Comparison of ENCODE assay signal across 8 cellular contexts in genomic region chr1:121117298-121117611, GRCh38.
DNase-seq lines count a peak whose midpoint lies in the region; ATAC-seq and TF ChIP-seq lines count a peak whose summit lies in the region.
"Not testable (repeated sequence)": the region's sequence is repeated elsewhere in the genome, so short reads cannot be mapped to it uniquely, and the experiment has no call there.

No MANE protein-coding gene starts in this region.

- not testable (repeated sequence) for H3K4me3 Mint-ChIP-seq in naive thymus-derived CD8-positive, alpha-beta T cell

- 39 to 71% (median 57%) methylated on average over 5 to 10 of the region's 10 CpGs for WGBS in spleen, 5 donors
- WGBS in aorta, 2 donors: 4 to 5% methylated on average over 5 to 6 of the region's 10 CpGs

- CTCF ChIA-PET in HCT116 (lab: Charles Lee): not testable (repeated sequence)

- not testable (repeated sequence) for H3K4me1 ChIP-seq in HCT116 (ENCODE audit: control insufficient read depth in 1 of 2, insufficient read depth in 2 of 2, low read length in 2 of 2); spleen; aorta (ENCODE audit: control insufficient read depth in 1 of 2, insufficient read depth in 2 of 2, low read length in 2 of 2)

- not testable (repeated sequence) for TF ChIP-seq POLR2A in HCT116 (IDR thresholded peaks at IDR 0.05; ENCODE audit: borderline replicate concordance, extremely low read depth, insufficient read depth, insufficient read length); spleen (IDR thresholded peaks at IDR 0.05)

- H3K4me2 ChIP-seq in HCT116 (ENCODE audit: low read length): not testable (repeated sequence)

- RAD21 ChIA-PET in HCT116 (lab: Charles Lee; ENCODE audit: low non-redundant PET in 1 of 2, low total read pairs in 2 of 2, uncharacterized antibody in 2 of 2, unreplicated experiment in 2 of 2): not testable (repeated sequence)

- not testable (repeated sequence) for H3K4me3 ChIP-seq in HCT116 (replicated peaks in 1 of 2; ENCODE audit: low read depth in 1 of 2, low read length in 2 of 2); aorta (ENCODE audit: low read length in 2 of 2)
- peak overlapping the region; percentile 35 for H3K4me3 ChIP-seq in brain microvascular endothelial cell (ENCODE audit: low read depth, low read length)
- H3K4me3 ChIP-seq in spleen: peak overlapping the region in 5 of 8 donors; percentile 19 to 57 (median 24)

- TF ChIP-seq CTCF in HCT116 (IDR thresholded peaks at IDR 0.05 in 2 of 3, conservative IDR thresholded peaks at IDR 0.05 in 1 of 3; ENCODE audit: borderline replicate concordance in 1 of 3, insufficient read depth in 1 of 3, low read depth in 2 of 3, low read length in 2 of 3); brain microvascular endothelial cell (IDR thresholded peaks at IDR 0.05; ENCODE audit: low read depth, low read length, missing control alignments); spleen (IDR thresholded peaks at IDR 0.05 in 8 of 11, conservative IDR thresholded peaks at IDR 0.05 in 3 of 11): not testable (repeated sequence)

- H3K9me3 ChIP-seq in HCT116 (ENCODE audit: control insufficient read depth in 1 of 2, insufficient read depth in 1 of 2, low read depth in 1 of 2, low read length in 2 of 2); spleen; aorta (ENCODE audit: control insufficient read depth, low read length): not testable (repeated sequence)

- not testable (repeated sequence) for H3K9ac ChIP-seq in HCT116 (ENCODE audit: low read length)

- not testable (repeated sequence) for H3K27ac ChIP-seq in HCT116 (ENCODE audit: low read depth, low read length); brain microvascular endothelial cell; aorta (ENCODE audit: low read depth in 1 of 2, low read length in 2 of 2)
- H3K27ac ChIP-seq in spleen: peak overlapping the region in 3 of 8 donors; percentile 35 to 52 (median 40)

- POLR2A ChIA-PET in HCT116 (lab: Charles Lee); naive thymus-derived CD8-positive, alpha-beta T cell (lab: Charles Lee): not testable (repeated sequence)

- not testable (repeated sequence) for H4K20me1 ChIP-seq in HCT116 (ENCODE audit: insufficient read depth)

- BruUV-seq in HCT116 (replicated peaks; lab: Mats Ljungman, UMichigan): not testable (repeated sequence)

- H3K9me2 ChIP-seq in HCT116 (ENCODE audit: insufficient read depth): not testable (repeated sequence)

- not testable (repeated sequence) for H3K79me2 ChIP-seq in HCT116 (ENCODE audit: insufficient read depth, low read length)

- in situ Hi-C loops in brain microvascular endothelial cell (cut with HindIII; ENCODE audit: low pct_ligation_motif_present, low sequenced_read_pairs): not testable (repeated sequence)

- not testable (repeated sequence) for DNase-seq in HCT116 (ENCODE audit: low read depth, low spot score); left ventricle myocardium superior; naive thymus-derived CD8-positive, alpha-beta T cell; spleen; aorta
- DNase-seq in brain microvascular endothelial cell: peak; percentile 34

- not testable (repeated sequence) for H3K36me3 ChIP-seq in HCT116 (ENCODE audit: control insufficient read depth in 1 of 2, insufficient read depth in 2 of 2, low read length in 2 of 2); brain microvascular endothelial cell (replicated peaks); spleen; aorta (ENCODE audit: control insufficient read depth in 1 of 2, insufficient read depth in 2 of 2, low read length in 1 of 2)

- not testable (repeated sequence) for H2AFZ ChIP-seq in HCT116 (ENCODE audit: low read depth, low read length, poor library complexity, severe bottlenecking)

- not testable (repeated sequence) for H3K4me1 Mint-ChIP-seq in naive thymus-derived CD8-positive, alpha-beta T cell

- ATAC-seq in HCT116 (peak; percentile 50; the same call in 1 of the 2 replicates), esophagus mucosa (peak; percentile 97), left ventricle myocardium superior (peak; percentile 96), aorta (ENCODE audit: low FRiP score) (peak; percentile 95)
- ATAC-seq in activated CD4-positive, CD25-positive, alpha-beta regulatory T cell treated with anti-CD3 and anti-CD28 coated beads, Interleukin-2, amount 50 U/mL, for 24 hours: peak; percentile 68 to 81
- peak; percentile 80 to 81 for ATAC-seq in naive thymus-derived CD8-positive, alpha-beta T cell

- intact Hi-C loops in HCT116 (cut with micrococcal nuclease); left ventricle myocardium superior (cut with micrococcal nuclease); spleen (cut with DNase I; ENCODE audit: low total_unique reads); aorta (cut with DNase I): not testable (repeated sequence)

- H3K27ac Mint-ChIP-seq in naive thymus-derived CD8-positive, alpha-beta T cell: not testable (repeated sequence)

- H3K27me3 ChIP-seq in HCT116 (ENCODE audit: insufficient read depth, low read length); brain microvascular endothelial cell (replicated peaks); spleen (replicated peaks in 1 of 7); aorta (ENCODE audit: control insufficient read depth in 1 of 2, insufficient read depth in 2 of 2, low read length in 1 of 2): not testable (repeated sequence)

- TF ChIP-seq RAD21 in HCT116 (IDR thresholded peaks at IDR 0.05; ENCODE audit: low read depth): not testable (repeated sequence)

- not testable (repeated sequence) for H3K9me3 Mint-ChIP-seq in naive thymus-derived CD8-positive, alpha-beta T cell

- not testable (repeated sequence) for H3K27me3 Mint-ChIP-seq in naive thymus-derived CD8-positive, alpha-beta T cell

- H3K36me3 Mint-ChIP-seq in naive thymus-derived CD8-positive, alpha-beta T cell: not testable (repeated sequence)
